Comparison of ENCODE assay signal across 8 cellular contexts in the genomic region with DNA sequence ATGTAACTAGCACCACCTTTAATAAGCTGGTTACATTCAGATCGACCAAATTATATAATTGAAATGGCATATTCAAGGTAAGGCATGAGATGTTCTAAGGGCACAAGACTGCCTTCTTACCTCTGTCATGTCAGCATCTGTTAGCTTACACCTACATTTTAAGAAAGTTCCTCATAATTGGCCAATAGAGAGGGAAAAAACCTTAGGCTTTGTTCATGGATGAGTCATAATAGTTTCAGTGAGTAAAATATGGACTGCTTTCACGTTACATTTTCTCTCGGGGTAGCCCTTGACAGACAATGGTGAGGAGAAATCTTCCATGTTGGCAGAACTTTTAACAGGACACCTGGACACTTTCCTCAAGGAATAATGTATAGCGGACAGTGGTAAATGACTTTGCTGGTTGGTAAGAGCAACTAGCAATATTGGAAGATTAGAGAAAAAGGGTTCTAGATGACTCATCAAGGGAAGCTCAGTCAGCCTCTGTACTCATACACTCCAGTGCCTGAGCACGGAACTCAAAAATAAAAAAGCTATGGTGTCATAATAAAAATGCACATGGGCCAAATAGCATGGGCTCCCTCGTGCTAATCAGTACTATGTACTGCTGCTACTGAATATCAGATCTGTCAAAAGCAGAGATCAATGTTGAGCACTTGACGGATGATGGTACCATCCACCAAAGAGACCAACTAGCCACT.
DNase-seq lines count a peak whose midpoint lies in the region; ATAC-seq lines count a peak whose summit lies in the region.
"Not testable (repeated sequence)": the region's sequence is repeated elsewhere in the genome, so short reads cannot be mapped to it uniquely, and the experiment has no call there.

No MANE protein-coding gene starts in this region.

- DNase-seq in HT1080 (ENCODE audit: low read depth): peak; percentile 51
- not testable (repeated sequence) for DNase-seq in activated naive CD8-positive, alpha-beta T cell treated with anti-CD3 and anti-CD28 coated beads, Interleukin-2, amount 50 U/mL, for 24 hours

- H3K27ac Mint-ChIP-seq in activated naive CD8-positive, alpha-beta T cell treated with anti-CD3 and anti-CD28 coated beads, Interleukin-2, amount 50 U/mL, for 24 hours; stimulated activated memory B cell treated with anti-CD40 and anti-IgM and Interleukin-4, amounts not matched to agents 10 μg/mL and 1 μg/mL and 100 μg/mL, for 72 hours: not testable (repeated sequence)

- H3K4me3 Mint-ChIP-seq in activated naive CD8-positive, alpha-beta T cell treated with anti-CD3 and anti-CD28 coated beads, Interleukin-2, amount 50 U/mL, for 24 hours; stimulated activated memory B cell treated with anti-CD40 and anti-IgM and Interleukin-4, amounts not matched to agents 10 μg/mL and 1 μg/mL and 100 μg/mL, for 72 hours: not testable (repeated sequence)

- H3K36me3 Mint-ChIP-seq in activated naive CD8-positive, alpha-beta T cell treated with anti-CD3 and anti-CD28 coated beads, Interleukin-2, amount 50 U/mL, for 24 hours (ENCODE audit: low read depth); stimulated activated memory B cell treated with anti-CD40 and anti-IgM and Interleukin-4, amounts not matched to agents 10 μg/mL and 1 μg/mL and 100 μg/mL, for 72 hours: not testable (repeated sequence)

- not testable (repeated sequence) for H3K9me3 Mint-ChIP-seq in activated naive CD8-positive, alpha-beta T cell treated with anti-CD3 and anti-CD28 coated beads, Interleukin-2, amount 50 U/mL, for 24 hours; stimulated activated memory B cell treated with anti-CD40 and anti-IgM and Interleukin-4, amounts not matched to agents 10 μg/mL and 1 μg/mL and 100 μg/mL, for 72 hours

- not testable (repeated sequence) for H3K4me1 Mint-ChIP-seq in activated naive CD8-positive, alpha-beta T cell treated with anti-CD3 and anti-CD28 coated beads, Interleukin-2, amount 50 U/mL, for 24 hours; stimulated activated memory B cell treated with anti-CD40 and anti-IgM and Interleukin-4, amounts not matched to agents 10 μg/mL and 1 μg/mL and 100 μg/mL, for 72 hours

- not testable (repeated sequence) for H3K27me3 Mint-ChIP-seq in activated naive CD8-positive, alpha-beta T cell treated with anti-CD3 and anti-CD28 coated beads, Interleukin-2, amount 50 U/mL, for 24 hours; stimulated activated memory B cell treated with anti-CD40 and anti-IgM and Interleukin-4, amounts not matched to agents 10 μg/mL and 1 μg/mL and 100 μg/mL, for 72 hours

- peak; percentile 65 for ATAC-seq in GM18502 (IDR thresholded peaks at IDR 0.05; ENCODE audit: poor library complexity, unreplicated experiment)
- peak; percentile 88 for ATAC-seq in GM18870 (IDR thresholded peaks at IDR 0.05; ENCODE audit: unreplicated experiment)
- ATAC-seq in GM21529 (IDR thresholded peaks at IDR 0.05; ENCODE audit: unreplicated experiment): peak; percentile 72
- peak; percentile 59 for ATAC-seq in HG02763 (IDR thresholded peaks at IDR 0.05; ENCODE audit: unreplicated experiment)
- ATAC-seq in HG03342 (IDR thresholded peaks at IDR 0.05; ENCODE audit: unreplicated experiment): peak; percentile 68
- ATAC-seq in activated naive CD8-positive, alpha-beta T cell treated with anti-CD3 and anti-CD28 coated beads, Interleukin-2, amount 50 U/mL, for 24 hours: peak; percentile 66
- peak; percentile 24 for ATAC-seq in stimulated activated memory B cell treated with anti-CD40 and anti-IgM and Interleukin-4, amounts not matched to agents 10 μg/mL and 1 μg/mL and 100 μg/mL, for 72 hours

Comparison
In these comparisons a context has a peak if more than half of its experiments do, and no peak if none do; other contexts are left out.
1. ATAC-seq: peak in every context shown above with its lines; median percentile 88 in GM18870; 72 in GM21529; 68 in HG03342; 66 in activated naive CD8-positive, alpha-beta T cell treated with anti-CD3 and anti-CD28 coated beads, Interleukin-2, amount 50 U/mL, for 24 hours; 65 in GM18502; 59 in HG02763; 24 in stimulated activated memory B cell treated with anti-CD40 and anti-IgM and Interleukin-4, amounts not matched to agents 10 μg/mL and 1 μg/mL and 100 μg/mL, for 72 hours.